In the genomic region with DNA sequence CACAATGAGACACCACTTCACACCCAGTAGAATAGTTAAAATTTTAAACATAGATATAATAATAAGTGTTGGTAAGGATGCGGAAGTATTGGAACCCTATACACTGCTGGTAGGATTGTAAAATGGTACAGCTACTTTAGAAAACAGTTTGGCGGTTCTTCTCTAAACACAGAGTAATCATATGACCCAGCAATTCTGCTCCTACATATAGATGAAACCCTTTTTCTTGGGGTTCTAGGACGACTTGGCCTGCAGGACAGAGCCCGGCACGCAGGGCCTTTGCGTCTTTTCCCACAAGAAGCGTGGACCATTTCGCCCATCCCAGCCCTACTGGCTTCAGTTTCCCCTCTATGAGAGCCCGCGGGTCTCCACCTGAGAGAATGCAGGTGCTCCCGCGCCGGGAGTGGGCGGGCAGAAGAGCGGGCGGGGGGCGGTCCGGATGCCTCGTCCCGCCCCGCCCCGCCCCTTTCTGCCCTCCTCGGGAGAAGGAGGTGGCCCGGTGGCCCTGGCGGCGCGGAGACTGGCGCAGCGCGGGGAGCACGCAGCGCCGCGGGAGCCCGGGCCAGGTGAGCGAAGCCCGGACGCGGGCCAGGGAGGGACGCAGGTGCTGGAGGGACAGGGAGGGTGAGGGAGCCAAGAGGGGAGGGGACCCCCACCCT, we compare ENCODE assay signal across 10 cellular contexts. TPM values are rescaled to one million over a fixed set of nuclear protein-coding genes. Genes with fewer than 3 reads are reported as not detected.
DNase-seq lines count a peak whose midpoint lies in the region; ATAC-seq and TF ChIP-seq lines count a peak whose summit lies in the region.
"Had no signal": no experiment of that assay in that cellular context is flagged by ENCODE, and none has a peak within 500 bp of the region (broad histone marks: within the 10 kb centered on the region; RNA-seq: fewer than 3 reads in every experiment).

Gene SDR42E2, plus strand, starts transcription at position 508 of the 659 bp plus-strand sequence. CDS start 3,077 bp downstream, outside the sequence.

- peaks cover 6 to 10% (median 9%) of the 10 kb centered on the region in 4 donors for H3K4me1 ChIP-seq in stomach

- ATAC-seq in left colon, result peak; percentile 93
- no peak for ATAC-seq in GM21825 (IDR thresholded peaks at IDR 0.05; ENCODE audit: unreplicated experiment)
- no peak for ATAC-seq in HG02623 (IDR thresholded peaks at IDR 0.05; ENCODE audit: unreplicated experiment)
- no peak for ATAC-seq in GM18520 (IDR thresholded peaks at IDR 0.05; ENCODE audit: unreplicated experiment)

- H3K36me3 ChIP-seq in stomach, result no peaks in the 10 kb centered on the region

- H3K4me3 ChIP-seq in stomach, result peak within 1 kb of the TSS; percentile 9 to 45 (median 19)

- no peak for TF ChIP-seq EP300 in stomach (IDR thresholded peaks at IDR 0.05)

- peaks cover 0 to 6% (median 0%) of the 10 kb centered on the region in 4 donors for H3K9me3 ChIP-seq in stomach

- no peak within 1 kb of the TSS for H3K27ac ChIP-seq in stomach

- 4 to 16% (median 5%) methylated on average over 10 to 40 of the region's 40 CpGs for WGBS in stomach, 5 donors

- H3K27me3 ChIP-seq in stomach, result peaks cover 0 to 52% (median 11%) of the 10 kb centered on the region in 3 donors

- no peak for TF ChIP-seq POLR2A in stomach (IDR thresholded peaks at IDR 0.05)

- DNase-seq in NCI-H2227 (lab: John Stamatoyannopoulos, UW; ENCODE audit: unreplicated experiment) (peak; percentile 50), NCI-H2227 treated with DMSO at 0.1 percent for 48 hours (lab: John Stamatoyannopoulos, UW) (no peak), left colon (peak in 1 of 2 donors; percentile 43), stomach (peak; percentile 31)
- DNase-seq in activated T-cell treated with anti-CD3 and anti-CD28 coated beads, Interleukin-2, amount 50 U/mL, for 1 hour, result peak; percentile 64

- no peak for TF ChIP-seq CTCF in stomach (IDR thresholded peaks at IDR 0.05)

- intact Hi-C loops in left colon (cut with DNase I, micrococcal nuclease) (no loop called here), stomach (cut with DNase I; ENCODE audit: low total_unique reads) (no loop called here)

RNA-seq across cellular contexts. Expression of gene SDR42E2, which starts in this region (rescaled TPM):
- total RNA-seq in left colon (not detected), stomach (not detected)
- not detected for polyA plus RNA-seq in stomach
- total RNA-seq: HT1080 had no signal
- polyA plus RNA-seq: AG04450 had no signal

Comparison
In these comparisons a context has a peak if more than half of its experiments do, and no peak if none do; other contexts are left out.
1. Peak in ATAC-seq in left colon; RNA of the gene not detected or under 1 TPM.
2. Peak in DNase-seq and H3K4me3 ChIP-seq in stomach; RNA of the gene not detected or under 1 TPM.